10 cellular contexts compared by ENCODE assay signal in genomic region chr19:55633866-55634265, GRCh38. TPM values are rescaled to one million over a fixed set of nuclear protein-coding genes. Genes with fewer than 3 reads are reported as not detected.
DNase-seq lines count a peak whose midpoint lies in the region; ATAC-seq and TF ChIP-seq lines count a peak whose summit lies in the region.
"Had no signal": no experiment of that assay in that cellular context is flagged by ENCODE, and none has a peak within 500 bp of the region (broad histone marks: within the 10 kb centered on the region; RNA-seq: fewer than 3 reads in every experiment).

No MANE protein-coding gene starts in this region.

- intact Hi-C loops in dendritic cell treated with granulocyte-macrophage colony-stimulating factor and Interleukin-4, amounts not matched to agents 40 ng/mL and 50 ng/mL, for 4 days (cut with micrococcal nuclease) = loop anchor here (5.0 kb wide), 1 partner anchor 438 kb away; no protein-coding TSS in a partner anchor
- intact Hi-C loops in psoas muscle (cut with DNase I) = loop anchor here (5.0 kb wide), 3 partner anchors 117 to 173 kb away; no protein-coding TSS in a partner anchor

- H3K27me3 Mint-ChIP-seq in dendritic cell treated with granulocyte-macrophage colony-stimulating factor and Interleukin-4, amounts not matched to agents 40 ng/mL and 50 ng/mL, for 4 days = no peaks in the 10 kb centered on the region

- H3K4me3 Mint-ChIP-seq in dendritic cell treated with granulocyte-macrophage colony-stimulating factor and Interleukin-4, amounts not matched to agents 40 ng/mL and 50 ng/mL, for 4 days = no peak overlapping the region

- no peaks in the 10 kb centered on the region for H3K27me3 ChIP-seq in NT2/D1 (ENCODE audit: insufficient read depth, insufficient read length)
- H3K27me3 ChIP-seq in psoas muscle (ENCODE audit: insufficient read depth in 3 of 3, low read length in 2 of 3) = no peaks in the 10 kb centered on the region
- H3K27me3 ChIP-seq: suprapubic skin had no signal

- H3K9ac ChIP-seq in NT2/D1 (ENCODE audit: insufficient read length, low read depth) = peak overlapping the region; percentile 26

- H3K36me3 ChIP-seq in NT2/D1 (ENCODE audit: insufficient read depth, insufficient read length, low read length) (peaks cover 16% of the 10 kb centered on the region), psoas muscle (ENCODE audit: insufficient read depth in 1 of 2, low read depth in 1 of 2) (no peaks in the 10 kb centered on the region)
- H3K36me3 ChIP-seq: suprapubic skin had no signal

- DNase-seq in GM12865 (ENCODE audit: low read depth) = no peak
- no peak for DNase-seq in NT2/D1 (ENCODE audit: low read depth, low spot score)
- peak in 1 of 2 donors; percentile 5 for DNase-seq in psoas muscle
- no peak for DNase-seq in activated effector memory CD4-positive, alpha-beta T cell treated with anti-CD3 and anti-CD28 coated beads, Interleukin-2, amount 50 U/mL, for 16 hours
- no peak for DNase-seq in NCI-H69 (lab: John Stamatoyannopoulos, UW)
- DNase-seq: left colon, NCI-H1436 treated with DMSO at 0.1 percent for 48 hours had no signal

- H3K9me3 Mint-ChIP-seq in dendritic cell treated with granulocyte-macrophage colony-stimulating factor and Interleukin-4, amounts not matched to agents 40 ng/mL and 50 ng/mL, for 4 days = no peaks in the 10 kb centered on the region

- WGBS in psoas muscle, 3 donors = 45 to 61% (median 46%) methylated on average over 7 of the region's 7 CpGs

- ATAC-seq in psoas muscle (no peak), GM21367 (IDR thresholded peaks at IDR 0.05; ENCODE audit: unreplicated experiment) (no peak)

- no peaks in the 10 kb centered on the region for H3K9me3 ChIP-seq in NT2/D1 (ENCODE audit: insufficient read depth, low read length)
- no peaks in the 10 kb centered on the region for H3K9me3 ChIP-seq in psoas muscle
- H3K9me3 ChIP-seq: suprapubic skin had no signal

- H3K27ac Mint-ChIP-seq in dendritic cell treated with granulocyte-macrophage colony-stimulating factor and Interleukin-4, amounts not matched to agents 40 ng/mL and 50 ng/mL, for 4 days = peak overlapping the region; percentile 100

- TF ChIP-seq CTCF in GM12865 (IDR thresholded peaks at IDR 0.05; ENCODE audit: insufficient read depth, low read depth, low read length, missing control alignments) (no peak), psoas muscle (IDR thresholded peaks at IDR 0.05) (no peak)

- H3K4me1 Mint-ChIP-seq in dendritic cell treated with granulocyte-macrophage colony-stimulating factor and Interleukin-4, amounts not matched to agents 40 ng/mL and 50 ng/mL, for 4 days (ENCODE audit: low read depth) = peaks cover 47% of the 10 kb centered on the region

- H3K36me3 Mint-ChIP-seq in dendritic cell treated with granulocyte-macrophage colony-stimulating factor and Interleukin-4, amounts not matched to agents 40 ng/mL and 50 ng/mL, for 4 days (ENCODE audit: low read depth) = peaks cover 43% of the 10 kb centered on the region

- H3K4me1 ChIP-seq in NT2/D1 (ENCODE audit: insufficient read depth, insufficient read length) (peaks cover 7% of the 10 kb centered on the region), psoas muscle (peaks cover 24% of the 10 kb centered on the region)

- peak overlapping the region; percentile 99 for H3K27ac ChIP-seq in psoas muscle
- H3K27ac ChIP-seq: suprapubic skin had no signal

- H3K4me3 ChIP-seq in GM12865 (ENCODE audit: low read depth, low read length) = peak overlapping the region; percentile 67
- no peak overlapping the region for H3K4me3 ChIP-seq in NT2/D1 (ENCODE audit: insufficient read length, low read depth)
- H3K4me3 ChIP-seq in psoas muscle = peak overlapping the region; percentile 92

RNA-seq across cellular contexts. Expression of gene ZNF580, which starts 6.9 kb away (rescaled TPM):
- total RNA-seq in psoas muscle = 10 to 100 TPM; 10.3 to 21.1 (median 13.7) TPM
- 10 to 100 TPM in 1 of 3 donors, 1 to 10 TPM in 2; 5.9 to 13.5 (median 9.2) TPM for polyA plus RNA-seq in psoas muscle

RNA-seq across cellular contexts. Expression of gene ZNF784, which starts 9.5 kb away (rescaled TPM):
- total RNA-seq in psoas muscle = 10 to 100 TPM in 3 of 4 donors, 1 to 10 TPM in 1; 9.0 to 22.2 (median 11.4) TPM
- 10 to 100 TPM in 1 of 3 donors, 1 to 10 TPM in 2; 4.9 to 14.9 (median 7.3) TPM for polyA plus RNA-seq in psoas muscle

RNA-seq across cellular contexts. Expression of gene ZNF581, which starts 9.6 kb away (rescaled TPM):
- 10 to 100 TPM; 10.2 to 14.5 (median 10.6) TPM for total RNA-seq in psoas muscle
- polyA plus RNA-seq in psoas muscle = 10 to 100 TPM; 14.6 to 18.6 (median 17.5) TPM

RNA-seq across cellular contexts. Expression of gene CCDC106, which starts 14.1 kb away (rescaled TPM):
- total RNA-seq in psoas muscle = 10 to 100 TPM in 2 of 4 donors, 1 to 10 TPM in 2; 8.0 to 12.0 (median 10.4) TPM
- polyA plus RNA-seq in psoas muscle = 10 to 100 TPM in 2 of 3 donors, 1 to 10 TPM in 1; 4.4 to 11.8 (median 10.0) TPM

RNA-seq across cellular contexts. Expression of gene U2AF2, which starts 21.0 kb away (rescaled TPM):
- 10 to 100 TPM; 58.8 to 85.2 (median 78.2) TPM for total RNA-seq in psoas muscle
- 100 to 1,000 TPM in 1 of 3 donors, 10 to 100 TPM in 2; 54.1 to 116 (median 55.1) TPM for polyA plus RNA-seq in psoas muscle
